ENCODE assay signal across 29 cellular contexts in genomic region chrX:153157450-153157849, GRCh38. TPM values are rescaled to one million over a fixed set of nuclear protein-coding genes. Genes with fewer than 3 reads are reported as not detected.
A peak's percentile ranks its signal among the peaks of the same experiment; 100 is the strongest.
DNase-seq lines count a peak whose midpoint lies in the region; ATAC-seq, FAIRE-seq and TF ChIP-seq lines count a peak whose summit lies in the region.
"Had no signal": no experiment of that assay in that cellular context is flagged by ENCODE, and none has a peak within 500 bp of the region (broad histone marks: within the 10 kb centered on the region; RNA-seq: fewer than 3 reads in every experiment).

No MANE protein-coding gene starts in this region.

- BruUV-seq in K562 (replicated peaks; lab: Mats Ljungman, UMichigan) = no TSS peak

- H3K9me3 ChIP-seq in A549 (no peaks in the 10 kb centered on the region), K562 (replicated peaks; ENCODE audit: control insufficient read depth, insufficient read depth, low read depth, low read length) (no peaks in the 10 kb centered on the region)
- H3K9me3 ChIP-seq: BE2C, BLaER1 had no signal

- intact Hi-C loops in K562 (cut with micrococcal nuclease) = no loop called here

- no peaks in the 10 kb centered on the region for H3K79me2 ChIP-seq in K562 (ENCODE audit: control insufficient read depth, insufficient read depth, low read length)

- H3K4me2 ChIP-seq in A549 (no peak overlapping the region), K562 (ENCODE audit: insufficient read depth, low read length) (no peak overlapping the region)
- H3K4me2 ChIP-seq: BLaER1 had no signal

- no peaks in the 10 kb centered on the region for H3K4me1 ChIP-seq in A549
- no peaks in the 10 kb centered on the region for H3K4me1 ChIP-seq in K562 (replicated peaks in 1 of 2; ENCODE audit: control insufficient read depth in 2 of 2, insufficient read depth in 2 of 2, low read length in 2 of 2)
- H3K4me1 ChIP-seq: BE2C, BLaER1 had no signal

- no peak overlapping the region for H3K9ac ChIP-seq in K562 (ENCODE audit: insufficient read depth in 1 of 2, low read depth in 2 of 2, low read length in 2 of 2)
- H3K9ac ChIP-seq: BLaER1 had no signal

- ATAC-seq in A549 = no peak
- ATAC-seq in K562 = no peak
- ATAC-seq: GM12878 had no signal

- TF ChIP-seq RAD21 in A549 (conservative IDR thresholded peaks at IDR 0.05 in 1 of 2, IDR thresholded peaks at IDR 0.05 in 1 of 2) (no peak), K562 (CRISPR knock-in tag; conservative IDR thresholded peaks at IDR 0.05 in 1 of 2, IDR thresholded peaks at IDR 0.05 in 1 of 2) (no peak)

- 25% methylated on average over 5 of the region's 5 CpGs for WGBS in A549 (ENCODE audit: missing lambda C conversion rate)
- 15% methylated on average over 5 of the region's 5 CpGs for WGBS in K562 (ENCODE audit: insufficient coverage, low coverage, missing lambda C conversion rate)

- FAIRE-seq in A549 (lab: Jason Lieb, UNC) (peak; percentile 7), K562 (lab: Jason Lieb, UNC) (no peak)
- FAIRE-seq: GM12878, GM12892, GM18507 had no signal

- TF ChIP-seq POLR2A in A549 (IDR thresholded peaks at IDR 0.05; ENCODE audit: low read length) (no peak), K562 (conservative IDR thresholded peaks at IDR 0.05) (no peak)

- H3K27ac ChIP-seq in A549 (no peak overlapping the region), K562 (ENCODE audit: extremely low read depth, low read depth, low read length) (no peak overlapping the region)
- H3K27ac ChIP-seq: 22Rv1, BLaER1 had no signal

- CTCF ChIA-PET in A549 (lab: Yijun Ruan, JAX) (no interaction called here), K562 (lab: Yijun Ruan, JAX; ENCODE audit: low intra/inter-chr PET ratio) (no interaction called here)

- H3K9me1 ChIP-seq in K562 (ENCODE audit: control insufficient read depth, insufficient read depth, low read length) = no peaks in the 10 kb centered on the region

- in situ Hi-C loops in K562 (cut with MboI) = loop anchor here (10.0 kb wide), 1 partner anchor 97 kb away; no protein-coding TSS in a partner anchor

- POLR2A ChIA-PET in A549 (lab: Yijun Ruan, JAX) = no interaction called here
- POLR2A ChIA-PET in K562 (lab: Yijun Ruan, JAX) = no interaction called here

- no peak for DNase-seq in A549 (ENCODE audit: low read depth in 1 of 2, low spot score in 1 of 2)
- no peak for DNase-seq in K562 (ENCODE audit: extremely low read depth in 1 of 4, low spot score in 3 of 4)
- peak; percentile 4 for DNase-seq in iris pigment epithelial cell (ENCODE audit: low read depth)
- DNase-seq in central memory CD4-positive, alpha-beta T cell = no peak
- DNase-seq in stimulated activated CD4-positive, alpha-beta T cell treated with anti-CD3 and anti-CD28 coated beads, Interleukin-4, amount 100 ng/mL, for 4 hours = no peak
- DNase-seq: ACHN; BE2C; C1 segment of cervical spinal cord; CD4-positive, alpha-beta memory T cell; CD4-positive, CD25-positive, alpha-beta regulatory T cell; CD8-positive, alpha-beta memory T cell; COR-L47; DMS 273 treated with DMSO at 0.1 percent for 48 hours; DMS153; DMS53; DMS79; DND-41; EL; GDM1 had no signal

- H2AFZ ChIP-seq in K562 (ENCODE audit: low read depth, low read length) = no peak overlapping the region

- H3K27me3 ChIP-seq in K562 (ENCODE audit: control insufficient read depth in 2 of 2, insufficient read depth in 2 of 2, low read length in 2 of 2) = no peaks in the 10 kb centered on the region; a peak in 1 of 5 replicates

- no peak for TF ChIP-seq CTCF in A549 (IDR thresholded peaks at IDR 0.05)
- no peak for TF ChIP-seq CTCF in K562 (IDR thresholded peaks at IDR 0.05 in 2 of 3, conservative IDR thresholded peaks at IDR 0.05 in 1 of 3; ENCODE audit: insufficient read depth in 2 of 3, low read depth in 1 of 3, low read length in 3 of 3)

- H4K20me1 ChIP-seq in K562 (replicated peaks; ENCODE audit: control insufficient read depth, insufficient read depth, low read length) = no peaks in the 10 kb centered on the region
- H4K20me1 ChIP-seq: BLaER1 had no signal

- H3K4me3 ChIP-seq in A549 (no peak overlapping the region), K562 (no peak overlapping the region)
- H3K4me3 ChIP-seq: BLaER1, GM12878 had no signal

- TF ChIP-seq EP300 in A549 (IDR thresholded peaks at IDR 0.05) (no peak), K562 (IDR thresholded peaks at IDR 0.05; ENCODE audit: low read length) (no peak)

- no peaks in the 10 kb centered on the region for H3K36me3 ChIP-seq in K562 (ENCODE audit: control insufficient read depth, insufficient read depth, low read length)
- H3K36me3 ChIP-seq: BE2C, BLaER1 had no signal

TF ChIP-seq in A549, 52 proteins besides CTCF, POLR2A, EP300 and RAD21:
- peak; percentile 90; the same call in 1 of the 2 replicates for TF ChIP-seq CBX8 (IDR thresholded peaks at IDR 0.05)
- peak; percentile 60; the same call in 1 of the 2 replicates for TF ChIP-seq RNF2 (IDR thresholded peaks at IDR 0.05; ENCODE audit: borderline replicate concordance, low read depth)
- no peak for TF ChIP-seq ATOH8 (CRISPR knock-in tag; IDR thresholded peaks at IDR 0.05; ENCODE audit: low read depth)
TF ChIP-seq in A549: peak in this region for 2.

TF ChIP-seq in K562, 482 proteins besides CTCF, POLR2A, EP300 and RAD21:
- TF ChIP-seq NFIC (IDR thresholded peaks at IDR 0.05) = peak; percentile 16; the same call in 1 of the 2 replicates
- TF ChIP-seq ZBTB9 (CRISPR knock-in tag; IDR thresholded peaks at IDR 0.05) = no peak
- peak; percentile 37 for TF ChIP-seq CBX8 (IDR thresholded peaks at IDR 0.05; ENCODE audit: borderline replicate concordance, extremely low read depth, low read depth, low read length, poor library complexity, severe bottlenecking)
- TF ChIP-seq PTBP1 (IDR thresholded peaks at IDR 0.05; ENCODE audit: low read depth, low read length) = no peak
- TF ChIP-seq ZFPM2 (CRISPR knock-in tag; IDR thresholded peaks at IDR 0.05) = no peak
- no peak for TF ChIP-seq GTF2A2 (tag; IDR thresholded peaks at IDR 0.05)
- TF ChIP-seq RAD51 (IDR thresholded peaks at IDR 0.05; ENCODE audit: borderline replicate concordance, low read depth) = no peak
- no peak for TF ChIP-seq HES1 (IDR thresholded peaks at IDR 0.05; ENCODE audit: low read depth)
- no peak for TF ChIP-seq ZBTB43 (CRISPR knock-in tag; IDR thresholded peaks at IDR 0.05)
- no peak for TF ChIP-seq ESRRB (CRISPR knock-in tag; IDR thresholded peaks at IDR 0.05; ENCODE audit: borderline replicate concordance)
- peak; percentile 37; the same call in 1 of the 2 replicates for TF ChIP-seq RNF2 (IDR thresholded peaks at IDR 0.05)
- no peak for TF ChIP-seq ELF2 (CRISPR knock-in tag; IDR thresholded peaks at IDR 0.05)

RNA-seq across cellular contexts. Expression of gene MAGEA1, which starts 21.6 kb away (rescaled TPM):
- polyA plus RNA-seq in A549 (2011; rRNA removed) = 0.04 and 0.12 TPM in 2 replicates
- polyA plus RNA-seq in A549 (2012; cell fraction: cytosol; rRNA removed) = 0.08 and 0.12 TPM in 2 replicates
- polyA plus RNA-seq in A549 (2012; cell fraction: nucleus; rRNA removed) = 0.07 and 0.16 TPM in 2 replicates
- not detected in 3 replicates for polyA plus RNA-seq in A549 (2017; fragmentation: RNase III; extraction: RNeasy Plus Mini Kit Qiagen cat#74134 plus additional on column Dnase treatment)
- polyA minus RNA-seq in A549 (2011; rRNA and poly(A)+ RNA removed) = not detected in 2 replicates
- 3.3 and 3.9 TPM in 2 replicates for total RNA-seq in K562 (2011; cell fraction: chromatin; rRNA removed; ENCODE audit: low replicate concordance)
- total RNA-seq in K562 (2011; cell fraction: nucleolus; rRNA removed) = 2.8 and 5.7 TPM in 2 replicates
- total RNA-seq in K562 (2011; cell fraction: nucleoplasm; rRNA removed) = 4.6 and 4.8 TPM in 2 replicates
- total RNA-seq in K562 (2014; rRNA removed) = 43.9 and 49.2 TPM in 2 replicates
- 41.2 and 42.3 TPM in 2 replicates for total RNA-seq in K562 (2014; rRNA removed; fragmentation: Illumina TruSeq; extraction: Trizol)
- total RNA-seq in K562 (2015; rRNA removed; fragmentation: Illumina TruSeq; extraction: Trizol) = 52.3 and 57.9 TPM in 2 replicates
- 43.5 and 44.1 TPM in 2 replicates for total RNA-seq in K562 (2021)
- polyA plus RNA-seq in K562 (2011; rRNA removed) = 2.8 and 10.2 TPM in 2 replicates
- polyA plus RNA-seq in K562 (2011; cell fraction: cytosol; rRNA removed) = 3.4 and 11.2 TPM in 2 replicates
- 0.87 and 3.6 TPM in 2 replicates for polyA plus RNA-seq in K562 (2011; cell fraction: nucleus; rRNA removed)
- 51.2 and 52.5 TPM in 2 replicates for polyA plus RNA-seq in K562 (2012)
- polyA plus RNA-seq in K562 (2014; fragmentation: Illumina TruSeq; extraction: Trizol) = 57.3 and 60.6 TPM in 2 replicates
- 10 to 100 TPM; 24.5 to 45.2 TPM for polyA plus RNA-seq in K562 (2014; fragmentation: Nextera tagmentation; extraction: Ambion mirVana)
- 51.0 and 51.9 TPM in 2 replicates for polyA plus RNA-seq in K562 (2014; rRNA removed)
- 2.1 and 10.3 TPM in 2 replicates for polyA minus RNA-seq in K562 (2011; rRNA and poly(A)+ RNA removed)
- 1.8 and 5.7 TPM in 2 replicates for polyA minus RNA-seq in K562 (2011; cell fraction: cytosol; rRNA and poly(A)+ RNA removed)
- 0.67 and 1.2 TPM in 2 replicates for polyA minus RNA-seq in K562 (2011; cell fraction: nucleus; rRNA and poly(A)+ RNA removed)
- total RNA-seq: A172; A673; CD4-positive, alpha-beta memory T cell; CD4-positive, CD25-positive, alpha-beta regulatory T cell; CD8-positive, alpha-beta memory T cell; G401; GM12878 had no signal
- polyA plus RNA-seq: AG04450; CD14-positive monocyte; CD4-positive, alpha-beta memory T cell; CD4-positive, CD25-positive, alpha-beta regulatory T cell; CD8-positive, alpha-beta memory T cell had no signal

Comparison
In these comparisons a context has a peak if more than half of its experiments do, and no peak if none do; other contexts are left out.
1. Of the 35 proteins assayed by ChIP-seq in both K562 and A549: peak only in K562: none; only in A549: none; in both: CBX8 and RNF2; in neither: 33.